ENCODE assay signal across 8 cellular contexts in the genomic region with DNA sequence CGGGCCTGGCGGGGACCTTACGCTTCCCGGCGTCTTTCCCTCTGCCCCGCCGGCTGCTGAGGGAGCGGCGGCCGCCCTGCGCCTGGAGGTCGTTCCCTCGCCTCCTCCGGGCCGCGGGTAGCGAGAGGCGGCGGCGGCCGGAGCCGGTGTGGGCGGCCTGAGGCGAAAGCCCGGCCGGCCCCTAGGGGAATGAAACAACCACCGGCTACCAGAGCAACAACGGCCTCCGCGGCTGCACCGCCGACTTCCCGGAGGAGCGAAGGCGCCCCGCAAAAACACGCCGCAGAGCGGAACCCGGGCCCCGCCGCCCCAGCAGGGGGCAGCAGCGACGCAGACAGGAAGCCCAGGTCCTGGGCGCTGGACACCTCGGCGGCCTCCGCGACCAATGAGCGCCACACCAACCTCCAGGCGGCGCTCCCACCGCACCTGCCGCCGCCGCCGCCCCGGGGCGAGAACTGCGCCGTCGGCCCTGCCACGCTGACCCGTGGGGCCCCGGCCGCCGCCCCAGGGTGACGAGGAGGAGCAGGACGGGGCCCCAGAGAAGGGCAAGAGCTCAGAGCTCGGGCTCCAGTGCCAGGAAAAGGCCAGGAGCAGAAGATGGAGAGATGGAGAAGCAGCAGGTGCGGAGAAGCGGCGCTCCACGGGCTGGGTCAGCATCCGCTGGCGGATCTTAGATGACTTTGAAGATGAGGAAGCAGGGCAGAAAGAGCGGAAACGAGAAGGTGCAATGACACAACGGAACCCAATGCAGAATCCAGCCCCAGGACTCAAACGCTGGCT. TPM values are rescaled to one million over a fixed set of nuclear protein-coding genes. Genes with fewer than 3 reads are reported as not detected.
DNase-seq lines count a peak whose midpoint lies in the region; ATAC-seq and TF ChIP-seq lines count a peak whose summit lies in the region.

No MANE protein-coding gene starts in this region.

- no peaks in the 10 kb centered on the region for H3K9me3 ChIP-seq in A673 (ENCODE audit: low read depth, low read length, poor library complexity, severe bottlenecking)
- H3K9me3 ChIP-seq in colonic mucosa, result no peaks in the 10 kb centered on the region

- ATAC-seq in GM18520 (IDR thresholded peaks at IDR 0.05; ENCODE audit: unreplicated experiment) (peak; percentile 93), HG03045 (IDR thresholded peaks at IDR 0.05; ENCODE audit: unreplicated experiment) (peak; percentile 97), left lobe of liver (peak; percentile 97)

- H3K36me3 ChIP-seq in A673 (ENCODE audit: insufficient read depth, low read length, poor library complexity, severe bottlenecking) (no peaks in the 10 kb centered on the region), colonic mucosa (no peaks in the 10 kb centered on the region)

- H3K27me3 ChIP-seq in A673 (replicated peaks; ENCODE audit: insufficient read depth, low read depth, low read length, poor library complexity) (peaks cover 57% of the 10 kb centered on the region), colonic mucosa (no peaks in the 10 kb centered on the region)

- TF ChIP-seq CTCF in A673 (conservative IDR thresholded peaks at IDR 0.05; ENCODE audit: low read depth, low read length), result peak; percentile 64
- peak; percentile 90 for TF ChIP-seq CTCF in colonic mucosa (IDR thresholded peaks at IDR 0.05)

- H3K4me3 ChIP-seq in A673 (ENCODE audit: low read depth, low read length, poor library complexity, severe bottlenecking) (peak overlapping the region; percentile 40), colonic mucosa (peak overlapping the region; percentile 56)

- H3K27ac ChIP-seq in A673 (ENCODE audit: low read depth, low read length, poor library complexity, severe bottlenecking) (no peak overlapping the region), colonic mucosa (peak overlapping the region; percentile 66)

- peak overlapping the region; percentile 64 to 76 for H3K9ac ChIP-seq in colonic mucosa (ENCODE audit: low read depth in 2 of 2, low read length in 2 of 2)

- intact Hi-C loops in A673 (cut with micrococcal nuclease; ENCODE audit: unreplicated experiment), result loop anchor here (1.0 kb wide), 1 partner anchor 60 kb away; no protein-coding TSS in a partner anchor
- intact Hi-C loops in colonic mucosa (cut with DNase I), result loop anchor here (2.0 kb wide), 1 partner anchor 179 kb away; no protein-coding TSS in a partner anchor

- CTCF ChIA-PET in A673 (lab: Charles Lee), result interaction anchor here (0.6 kb wide), 2 partner anchors 51 to 59 kb away, joined by 3 read pairs; no protein-coding TSS in a partner anchor

- POLR2A ChIA-PET in A673 (lab: Charles Lee; ENCODE audit: low non-redundant PET), result no interaction called here

- H3K4me1 ChIP-seq in A673 (ENCODE audit: insufficient read depth, low read length, poor library complexity, severe bottlenecking) (no peaks in the 10 kb centered on the region), colonic mucosa (no peaks in the 10 kb centered on the region)

- BruUV-seq in A673 (replicated peaks; lab: Mats Ljungman, UMichigan), result no TSS peak

- DNase-seq in A673 (ENCODE audit: low spot score) (peak; percentile 57), NCI-H2227 (lab: John Stamatoyannopoulos, UW; ENCODE audit: unreplicated experiment) (peak; percentile 83), colonic mucosa (peak; percentile 93), left lobe of liver (ENCODE audit: low spot score) (peak; percentile 90)
- DNase-seq in activated CD4-positive, alpha-beta T cell treated with anti-CD3 and anti-CD28 coated beads for 24 hours (ENCODE audit: low read depth in 2 of 2), result peak; percentile 48 to 69
- DNase-seq in stimulated activated CD4-positive, alpha-beta T cell treated with anti-CD3 and anti-CD28 coated beads, Interleukin-2, amount 100 ng/mL, for 4 hours (ENCODE audit: low read depth), result peak; percentile 39

RNA-seq across cellular contexts. Expression of gene ACSM6, which starts 10.4 kb away (rescaled TPM):
- total RNA-seq in A673 (2021) (not detected in 2 replicates), colonic mucosa (not detected), left lobe of liver (not detected)

Comparison
In these comparisons a context has a peak if more than half of its experiments do, and no peak if none do; other contexts are left out.
1. DNase-seq: peak in every context shown above with its lines; median percentile 93 in colonic mucosa; 90 in left lobe of liver; 83 in NCI-H2227; 58 in activated CD4-positive, alpha-beta T cell treated with anti-CD3 and anti-CD28 coated beads for 24 hours; 57 in A673; 39 in stimulated activated CD4-positive, alpha-beta T cell treated with anti-CD3 and anti-CD28 coated beads, Interleukin-2, amount 100 ng/mL, for 4 hours.